ENCODE assay signal across 2 cellular contexts in genomic region chr10:113132651-113133088, GRCh38.
TF ChIP-seq lines count a peak whose summit lies in the region.

No MANE protein-coding gene starts in this region.

TF ChIP-seq in SK-N-SH treated with all-trans-retinoic acid at 6 μM for 48 hours, 23 proteins besides CTCF, POLR2A, EP300 and RAD21 (continued from another document):
- TF ChIP-seq TSHZ2 (CRISPR knock-in tag; IDR thresholded peaks at IDR 0.05) (no peak), ARNTL (CRISPR knock-in tag; IDR thresholded peaks at IDR 0.05; ENCODE audit: borderline replicate concordance, low read depth) (no peak), ZFP3 (CRISPR knock-in tag; IDR thresholded peaks at IDR 0.05) (no peak), ESRRG (CRISPR knock-in tag; IDR thresholded peaks at IDR 0.05) (no peak), ISL1 (CRISPR knock-in tag; IDR thresholded peaks at IDR 0.05) (peak; percentile 45; the same call in 1 of the 2 replicates), GLIS3 (CRISPR knock-in tag; IDR thresholded peaks at IDR 0.05) (no peak), ZNF565 (CRISPR knock-in tag; conservative IDR thresholded peaks at IDR 0.05; ENCODE audit: low read depth) (no peak)

TF ChIP-seq in SK-N-SH, 30 proteins besides CTCF, POLR2A, EP300 and RAD21 (continued from another document):
- TF ChIP-seq REST (IDR thresholded peaks at IDR 0.05; ENCODE audit: low read depth, low read length): no peak
- no peak for TF ChIP-seq RXRA (IDR thresholded peaks at IDR 0.05; ENCODE audit: borderline replicate concordance, low read depth)
- TF ChIP-seq ZBTB33 (IDR thresholded peaks at IDR 0.05; ENCODE audit: borderline replicate concordance, low read depth): no peak
- TF ChIP-seq FOXM1 (IDR thresholded peaks at IDR 0.05; ENCODE audit: low read depth): no peak
- no peak for TF ChIP-seq TEAD4 (IDR thresholded peaks at IDR 0.05; ENCODE audit: borderline replicate concordance, insufficient read depth)
TF ChIP-seq in SK-N-SH: peak in this region for 0.
